ENCODE assay signal across 18 cellular contexts in genomic region chr22:50144005-50144614, GRCh38. TPM values are rescaled to one million over a fixed set of nuclear protein-coding genes. Genes with fewer than 3 reads are reported as not detected.
"Had no signal": no experiment of that assay in that cellular context is flagged by ENCODE, and none has a peak within 500 bp of the region (broad histone marks: within the 10 kb centered on the region; RNA-seq: fewer than 3 reads in every experiment).

No MANE protein-coding gene starts in this region.

- H3K36me3 ChIP-seq: pancreas, stomach, thoracic aorta had no signal

- H3K27ac ChIP-seq: epithelial cell of prostate, pancreas, stomach, thoracic aorta had no signal

- H3K9me3 ChIP-seq: pancreas, stomach, thoracic aorta had no signal

- H3K27me3 ChIP-seq: pancreas had no signal

- H3K4me1 ChIP-seq: pancreas had no signal

- ATAC-seq: activated T-cell treated with anti-CD3 and anti-CD28 coated beads, Interleukin-2, amount 50 U/mL, for 4 hours; pancreas had no signal

- DNase-seq: activated CD4-positive, alpha-beta memory T cell treated with anti-CD3 and anti-CD28 coated beads, Interleukin-2, amount 10 ng/mL, durations not matched to agents 7 days and 5 days; activated effector memory CD4-positive, alpha-beta T cell treated with Interleukin-2 at 50 U/mL for 16 hours; activated naive CD4-positive, alpha-beta T cell treated with anti-CD3 and anti-CD28 coated beads, Interleukin-2, amount 50 U/mL, for 16 hours; activated T-cell treated with anti-CD3 and anti-CD28 coated beads, Interleukin-2, amount 50 U/mL, for 4 hours; effector memory CD4-positive, alpha-beta T cell; immature natural killer cell; pancreas; stimulated activated CD4-positive, alpha-beta T cell treated with anti-CD3 and anti-CD28 coated beads, Interleukin-12 subunit alpha, Interleukin-12 subunit beta, amount 100 ng/mL, for 4 hours; stimulated activated CD4-positive, alpha-beta T cell treated with anti-CD3 and anti-CD28 coated beads, Interleukin-2, amount 100 ng/mL, for 24 hours; stomach had no signal

- H3K4me3 ChIP-seq: lung, pancreas, stomach, thoracic aorta had no signal

- FAIRE-seq: astrocyte, bronchial epithelial cell, frontal cortex, pancreas had no signal

RNA-seq across cellular contexts. Expression of gene MOV10L1, which starts 54.3 kb away (rescaled TPM):
- total RNA-seq: activated CD4-positive, alpha-beta memory T cell treated with anti-CD3 and anti-CD28 coated beads, Interleukin-2, amount 10 ng/mL, durations not matched to agents 7 days and 5 days; activated T-cell treated with anti-CD3 and anti-CD28 coated beads, Interleukin-2, amount 50 U/mL, for 4 hours; neural crest cell had no signal

RNA-seq across cellular contexts. Expression of gene MLC1, which starts 58.9 kb away (rescaled TPM):
- total RNA-seq: bronchial epithelial cell, stomach had no signal
- polyA plus RNA-seq: fibroblast of lung, stomach had no signal
